In the genomic region with DNA sequence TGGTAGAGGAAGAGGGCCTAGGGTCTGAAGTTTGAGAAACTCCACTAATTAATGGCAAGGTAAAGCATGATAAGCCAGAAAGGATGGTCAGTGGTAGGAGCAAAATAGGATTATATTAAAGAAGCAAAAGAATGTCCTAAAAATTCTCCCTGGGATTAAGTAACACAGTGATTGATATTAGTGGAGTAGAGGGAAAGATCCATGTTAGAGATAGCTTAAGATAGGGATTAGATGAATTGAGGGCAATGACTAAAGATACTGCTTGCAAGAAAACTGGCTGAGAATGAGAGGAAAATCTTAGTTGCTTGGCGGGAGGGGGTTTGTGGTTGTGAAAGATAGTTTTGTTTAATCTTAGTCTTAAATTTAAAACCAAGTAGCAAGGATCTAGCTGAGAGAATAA, we compare ENCODE assay signal across 1 cellular context.
TF ChIP-seq lines count a peak whose summit lies in the region.

No MANE protein-coding gene starts in this region.

TF ChIP-seq in neural cell, 6 proteins besides CTCF, POLR2A, EP300 and RAD21:
- TF ChIP-seq REST (IDR thresholded peaks at IDR 0.05; ENCODE audit: borderline replicate concordance) (no peak), TAF1 (IDR thresholded peaks at IDR 0.05; ENCODE audit: low read depth) (no peak), EZH2 (IDR thresholded peaks at IDR 0.05; ENCODE audit: borderline replicate concordance, insufficient read depth, low read length, poor library complexity, severe bottlenecking) (no peak), MXI1 (conservative IDR thresholded peaks at IDR 0.05; ENCODE audit: poor library complexity, severe bottlenecking) (no peak), SMC3 (conservative IDR thresholded peaks at IDR 0.05; ENCODE audit: poor library complexity) (no peak), POLR2AphosphoS5 (IDR thresholded peaks at IDR 0.05) (no peak)
